9 cellular contexts compared by ENCODE assay signal in genomic region chr2:198309673-198310280, GRCh38.
DNase-seq lines count a peak whose midpoint lies in the region; ATAC-seq and TF ChIP-seq lines count a peak whose summit lies in the region.
"Had no signal": no experiment of that assay in that cellular context is flagged by ENCODE, and none has a peak within 500 bp of the region (broad histone marks: within the 10 kb centered on the region; RNA-seq: fewer than 3 reads in every experiment).

No MANE protein-coding gene starts in this region.

- H3K4me3 Mint-ChIP-seq in CD4-positive, CD25-positive, alpha-beta regulatory T cell = peak overlapping the region in 1 of 4 donors; percentile 75
- no peak overlapping the region for H3K4me3 Mint-ChIP-seq in T-cell

- H3K4me2 ChIP-seq in MM.1S (ENCODE audit: low read depth, low read length) = no peak overlapping the region

- TF ChIP-seq POLR2A in body of pancreas (IDR thresholded peaks at IDR 0.05) = no peak

- no peaks in the 10 kb centered on the region for H3K4me1 ChIP-seq in CD4-positive, CD25-positive, alpha-beta regulatory T cell (ENCODE audit: control insufficient read depth, insufficient read depth, low read length, poor library complexity, severe bottlenecking)
- H3K4me1 ChIP-seq in MM.1S (ENCODE audit: low read length) (no peaks in the 10 kb centered on the region), body of pancreas (no peaks in the 10 kb centered on the region)
- H3K4me1 ChIP-seq: SJSA1 had no signal

- H3K9ac ChIP-seq in MM.1S (ENCODE audit: low read length) = no peak overlapping the region

- no peaks in the 10 kb centered on the region for H3K9me3 Mint-ChIP-seq in CD4-positive, CD25-positive, alpha-beta regulatory T cell
- H3K9me3 Mint-ChIP-seq in T-cell = no peaks in the 10 kb centered on the region

- intact Hi-C loops in body of pancreas (cut with DNase I) = loop anchor here (10.0 kb wide), 1 partner anchor 1175 kb away; no protein-coding TSS in a partner anchor

- no peak overlapping the region for H3K4me3 ChIP-seq in CD4-positive, CD25-positive, alpha-beta regulatory T cell (ENCODE audit: low read depth, low read length)
- H3K4me3 ChIP-seq in MM.1S (ENCODE audit: low read length) (no peak overlapping the region), body of pancreas (no peak overlapping the region)
- H3K4me3 ChIP-seq: SJSA1 had no signal

- H3K36me3 Mint-ChIP-seq in CD4-positive, CD25-positive, alpha-beta regulatory T cell = no peaks in the 10 kb centered on the region
- H3K36me3 Mint-ChIP-seq in T-cell = no peaks in the 10 kb centered on the region

- ATAC-seq in CD4-positive, CD25-positive, alpha-beta regulatory T cell (ENCODE audit: low read depth in 2 of 2) = no peak
- ATAC-seq in GM19043 (IDR thresholded peaks at IDR 0.05; ENCODE audit: low read depth, unreplicated experiment) (peak; percentile 60), T-cell (replicated peaks in 1 of 4) (no peak), body of pancreas (no peak)

- CTCF ChIA-PET in T-cell (lab: Charles Lee) = interaction anchor here (0.6 to 1.6 kb wide), 15 partner anchors 9 to 1432 kb away, joined by 3 to 16 read pairs (median 3); partner anchors contain the start of gene PLCL1 (in 1 of the 2)

- peaks cover 30% of the 10 kb centered on the region for H3K27me3 Mint-ChIP-seq in CD4-positive, CD25-positive, alpha-beta regulatory T cell
- H3K27me3 Mint-ChIP-seq in T-cell = peaks cover 28 to 32% of the 10 kb centered on the region in 2 donors

- 19 to 21% methylated on average over 8 of the region's 8 CpGs for WGBS in body of pancreas, 2 donors

- H3K9me2 ChIP-seq in MM.1S (replicated peaks; ENCODE audit: insufficient read depth, low read length) = no peaks in the 10 kb centered on the region

- POLR2A ChIA-PET in T-cell (lab: Charles Lee) = no interaction called here

- H3F3A ChIP-seq in MM.1S (ENCODE audit: insufficient read depth, low read length) = no peaks in the 10 kb centered on the region

- no peak overlapping the region for H2AFZ ChIP-seq in MM.1S (ENCODE audit: low read length)

- DNase-seq in CD4-positive, CD25-positive, alpha-beta regulatory T cell = peak; percentile 33 to 61 (median 61)
- DNase-seq in MM.1S (peak; percentile 52), T-cell (peak in 31 of 34 experiments; percentile 6 to 51 (median 39)), body of pancreas (peak; percentile 28 to 54 (median 46)), left kidney (ENCODE audit: low read depth, low spot score) (peak; percentile 80), cortex of kidney (lab: John Stamatoyannopoulos, UW) (no peak)
- peak; percentile 35 for DNase-seq in stimulated activated CD8-positive, alpha-beta memory T cell treated with anti-CD3 and anti-CD28 coated beads, Interleukin-15, amount 100 ng/mL, for 1 hour (ENCODE audit: low read depth)

- H3K36me3 ChIP-seq in CD4-positive, CD25-positive, alpha-beta regulatory T cell (ENCODE audit: control insufficient read depth, insufficient read depth, low read length) = no peaks in the 10 kb centered on the region
- H3K36me3 ChIP-seq in MM.1S (replicated peaks; ENCODE audit: insufficient read depth, low read length) (no peaks in the 10 kb centered on the region), body of pancreas (replicated peaks in 1 of 2; ENCODE audit: insufficient read depth in 1 of 2, low read depth in 2 of 2) (no peaks in the 10 kb centered on the region)
- H3K36me3 ChIP-seq: SJSA1 had no signal

- peak; percentile 78 for TF ChIP-seq CTCF in MM.1S (IDR thresholded peaks at IDR 0.05; ENCODE audit: low read length)
- peak; percentile 62 to 83 (median 66) for TF ChIP-seq CTCF in body of pancreas (IDR thresholded peaks at IDR 0.05)

- no peak overlapping the region for H3K27ac Mint-ChIP-seq in CD4-positive, CD25-positive, alpha-beta regulatory T cell
- H3K27ac Mint-ChIP-seq in T-cell = no peak overlapping the region

- H3K79me2 ChIP-seq in MM.1S (ENCODE audit: low read length) = no peaks in the 10 kb centered on the region

- H3K4me1 Mint-ChIP-seq in CD4-positive, CD25-positive, alpha-beta regulatory T cell = peaks cover 0 to 5% (median 2%) of the 10 kb centered on the region in 4 donors
- peaks cover 0 to 3% (median 0%) of the 10 kb centered on the region in 3 donors for H3K4me1 Mint-ChIP-seq in T-cell

- H3K9me3 ChIP-seq in CD4-positive, CD25-positive, alpha-beta regulatory T cell (ENCODE audit: control insufficient read depth in 2 of 2, low read length in 2 of 2) = no peaks in the 10 kb centered on the region
- H3K9me3 ChIP-seq in MM.1S (replicated peaks; ENCODE audit: insufficient read depth, low read length) (no peaks in the 10 kb centered on the region), body of pancreas (no peaks in the 10 kb centered on the region)
- H3K9me3 ChIP-seq: SJSA1 had no signal

- H3K27ac ChIP-seq in CD4-positive, CD25-positive, alpha-beta regulatory T cell (ENCODE audit: insufficient read depth, low read length, poor library complexity, severe bottlenecking) = no peak overlapping the region
- H3K27ac ChIP-seq in MM.1S (ENCODE audit: low read length) = no peak overlapping the region
- no peak overlapping the region for H3K27ac ChIP-seq in body of pancreas
- H3K27ac ChIP-seq: SJSA1 had no signal

- peaks cover 14% of the 10 kb centered on the region for H3K27me3 ChIP-seq in CD4-positive, CD25-positive, alpha-beta regulatory T cell (ENCODE audit: control insufficient read depth, insufficient read depth, low read length)
- peaks cover 21% of the 10 kb centered on the region for H3K27me3 ChIP-seq in MM.1S (replicated peaks; ENCODE audit: insufficient read depth, low read length)
- H3K27me3 ChIP-seq in body of pancreas = no peaks in the 10 kb centered on the region

- no peaks in the 10 kb centered on the region for H4K20me1 ChIP-seq in MM.1S (ENCODE audit: insufficient read depth, low read length)
